In genomic region chr19:7312816-7313215, GRCh38 we compare ENCODE assay signal across 15 cellular contexts. TPM values are rescaled to one million over a fixed set of nuclear protein-coding genes. Genes with fewer than 3 reads are reported as not detected.
DNase-seq lines count a peak whose midpoint lies in the region; ATAC-seq, FAIRE-seq and TF ChIP-seq lines count a peak whose summit lies in the region.
"Had no signal": no experiment of that assay in that cellular context is flagged by ENCODE, and none has a peak within 500 bp of the region (broad histone marks: within the 10 kb centered on the region; RNA-seq: fewer than 3 reads in every experiment).

No MANE protein-coding gene starts in this region.

- no peak overlapping the region for H3K18ac ChIP-seq in IMR-90 (ENCODE audit: low read depth, low read length)

- H3K36me3 Mint-ChIP-seq in chondrocyte (ENCODE audit: low read depth): no peaks in the 10 kb centered on the region
- H3K36me3 Mint-ChIP-seq: CD4-positive, alpha-beta memory T cell had no signal

- no peak for TF ChIP-seq RAD21 in IMR-90 (IDR thresholded peaks at IDR 0.05; ENCODE audit: low read length)

- no peak overlapping the region for H3K4me2 ChIP-seq in IMR-90 (ENCODE audit: low read depth, low read length)
- H3K4me2 ChIP-seq: A549 had no signal

- peaks cover 4% of the 10 kb centered on the region for H3K27me3 Mint-ChIP-seq in chondrocyte (ENCODE audit: low read depth)

- TF ChIP-seq CTCF in IMR-90 (conservative IDR thresholded peaks at IDR 0.05; ENCODE audit: low read depth, low read length) (no peak), chondrocyte (IDR thresholded peaks at IDR 0.05) (no peak), upper lobe of right lung (IDR thresholded peaks at IDR 0.05) (no peak)

- BruUV-seq in IMR-90 (replicated peaks; lab: Mats Ljungman, UMichigan): no TSS peak

- FAIRE-seq in RCC 7860 (lab: Jason Lieb, UNC): no peak
- FAIRE-seq: A549, GM12878, GM18507 had no signal

- H3K27ac ChIP-seq in IMR-90 (ENCODE audit: insufficient read depth, low read length) (no peak overlapping the region), upper lobe of right lung (no peak overlapping the region)
- H3K27ac ChIP-seq: A549, C4-2B, GM23248 had no signal

- DNase-seq in IMR-90 (no peak), chondrocyte (ENCODE audit: low spot score) (peak; percentile 46), mesenteric fat pad (ENCODE audit: low spot score) (peak; percentile 83), upper lobe of right lung (peak; percentile 31), islet precursor cell (no peak), RCC 7860 (ENCODE audit: low spot score) (no peak)
- DNase-seq: BE2C; CD4-positive, alpha-beta memory T cell; DMS79; GM23248; H9 had no signal

- no peak overlapping the region for H3K4ac ChIP-seq in IMR-90 (ENCODE audit: low read depth, low read length)

- H3K36me3 ChIP-seq in IMR-90 (ENCODE audit: control insufficient read depth, insufficient read depth, low read length) (no peaks in the 10 kb centered on the region), upper lobe of right lung (no peaks in the 10 kb centered on the region)
- H3K36me3 ChIP-seq: BE2C had no signal

- no peak overlapping the region for H2BK5ac ChIP-seq in IMR-90 (ENCODE audit: low read depth, low read length, poor library complexity, severe bottlenecking)

- no peak overlapping the region for H2AK5ac ChIP-seq in IMR-90 (ENCODE audit: low read depth, low read length)

- H3K9me1 ChIP-seq in IMR-90 (ENCODE audit: insufficient read depth, low read length): no peaks in the 10 kb centered on the region

- no peaks in the 10 kb centered on the region for H3K4me1 ChIP-seq in IMR-90 (ENCODE audit: control insufficient read depth, insufficient read depth, low read length)
- no peaks in the 10 kb centered on the region for H3K4me1 ChIP-seq in upper lobe of right lung
- H3K4me1 ChIP-seq: A549, BE2C had no signal

- H4K91ac ChIP-seq in IMR-90 (ENCODE audit: insufficient read depth, low read depth, low read length): no peak overlapping the region

- H3K9ac ChIP-seq in IMR-90 (ENCODE audit: low read depth, low read length): no peak overlapping the region
- H3K9ac ChIP-seq: GM23248 had no signal

- in situ Hi-C loops in IMR-90 (cut with MboI; ENCODE audit: low sequenced_read_pairs): no loop called here

- H2BK120ac ChIP-seq in IMR-90 (ENCODE audit: low read depth, low read length): no peak overlapping the region

- POLR2A ChIA-PET in IMR-90 (lab: Charles Lee; ENCODE audit: unreplicated experiment): no interaction called here

- H3K14ac ChIP-seq in IMR-90 (replicated peaks; ENCODE audit: low read depth, low read length): no peak overlapping the region

- no peak overlapping the region for H4K8ac ChIP-seq in IMR-90 (ENCODE audit: low read depth in 2 of 2, low read length in 2 of 2)

- no peak overlapping the region for H2AFZ ChIP-seq in IMR-90 (replicated peaks; ENCODE audit: low read length, poor library complexity)
- H2AFZ ChIP-seq: GM23248 had no signal

- no peak for ATAC-seq in IMR-90 (ENCODE audit: low read depth)
- no peak for ATAC-seq in upper lobe of right lung
- ATAC-seq: A549, GM12878 had no signal

- H3K9me3 ChIP-seq in IMR-90 (ENCODE audit: control insufficient read depth, insufficient read depth, low read length): no peaks in the 10 kb centered on the region
- no peaks in the 10 kb centered on the region for H3K9me3 ChIP-seq in upper lobe of right lung
- H3K9me3 ChIP-seq: A549, BE2C had no signal

- dilution Hi-C loops in IMR-90 (cut with HindIII; ENCODE audit: low sequenced_read_pairs, unreplicated experiment): no loop called here

- peaks cover 3% of the 10 kb centered on the region for H3K9me3 Mint-ChIP-seq in chondrocyte (ENCODE audit: low read depth)

- no peaks in the 10 kb centered on the region for H3K4me1 Mint-ChIP-seq in chondrocyte (ENCODE audit: low read depth)
- H3K4me1 Mint-ChIP-seq: H9 had no signal

- WGBS in IMR-90 (ENCODE audit: extremely low coverage in 2 of 2, insufficient read length in 1 of 2), 2 experiments: 64% methylated on average over 6 of the region's 7 CpGs; no CpG with 5 or more reads in 1 of the 2 experiments

- no peak overlapping the region for H2BK15ac ChIP-seq in IMR-90 (ENCODE audit: low read depth, low read length)

- H3K27me3 ChIP-seq in IMR-90 (ENCODE audit: control insufficient read depth, insufficient read depth, low read length): no peaks in the 10 kb centered on the region
- no peaks in the 10 kb centered on the region for H3K27me3 ChIP-seq in upper lobe of right lung
- H3K27me3 ChIP-seq: BE2C had no signal

- no peak for TF ChIP-seq POLR2A in IMR-90 (IDR thresholded peaks at IDR 0.05; ENCODE audit: low read depth, low read length)

- intact Hi-C loops in IMR-90 (cut with micrococcal nuclease) (no loop called here), upper lobe of right lung (cut with DNase I) (no loop called here)

- H3K56ac ChIP-seq in IMR-90 (ENCODE audit: extremely low read depth, insufficient read depth, low read length): no peak overlapping the region

- H2AK9ac ChIP-seq in IMR-90 (replicated peaks; ENCODE audit: low read depth, low read length, poor library complexity): peak overlapping the region; percentile 55

- H4K5ac ChIP-seq in IMR-90 (ENCODE audit: low read depth, low read length): no peak overlapping the region

- H3K79me1 ChIP-seq in IMR-90 (ENCODE audit: low read depth in 1 of 2, low read length in 2 of 2): no peaks in the 10 kb centered on the region

- no peak overlapping the region for H3K23ac ChIP-seq in IMR-90 (ENCODE audit: low read depth, low read length)

- H3K4me3 ChIP-seq in IMR-90 (ENCODE audit: insufficient read depth, low read depth, low read length): no peak overlapping the region
- no peak overlapping the region for H3K4me3 ChIP-seq in upper lobe of right lung
- H3K4me3 ChIP-seq: A549, GM12878, GM23248 had no signal

- no peaks in the 10 kb centered on the region for H4K20me1 ChIP-seq in IMR-90 (ENCODE audit: insufficient read depth, low read length)

- H3K27ac Mint-ChIP-seq in chondrocyte (ENCODE audit: unreplicated experiment): no peak overlapping the region

- H2BK20ac ChIP-seq in IMR-90 (ENCODE audit: low read depth, low read length): no peak overlapping the region

- H3K4me3 Mint-ChIP-seq in chondrocyte (ENCODE audit: unreplicated experiment): no peak overlapping the region
- H3K4me3 Mint-ChIP-seq: CD4-positive, alpha-beta memory T cell; H9 had no signal

- CTCF ChIA-PET in IMR-90 (lab: Yijun Ruan, JAX): interaction anchor here (0.8 kb wide), 1 partner anchor 14 kb away, joined by 3 read pairs; no protein-coding TSS in a partner anchor

TF ChIP-seq in IMR-90, 13 proteins besides CTCF, POLR2A, EP300 and RAD21:
- TF ChIP-seq CHD1 (IDR thresholded peaks at IDR 0.05; ENCODE audit: low read depth, low read length) (no peak), ELK1 (IDR thresholded peaks at IDR 0.05; ENCODE audit: borderline replicate concordance, low read depth, low read length) (no peak), BHLHE40 (IDR thresholded peaks at IDR 0.05; ENCODE audit: low read depth, low read length) (no peak), MAFK (IDR thresholded peaks at IDR 0.05; ENCODE audit: low read depth, low read length) (no peak), RFX5 (IDR thresholded peaks at IDR 0.05; ENCODE audit: low read depth, low read length) (no peak), CEBPB (IDR thresholded peaks at IDR 0.05; ENCODE audit: low read depth, low read length) (no peak), USF2 (IDR thresholded peaks at IDR 0.05; ENCODE audit: low read depth, low read length) (no peak), MAZ (IDR thresholded peaks at IDR 0.05; ENCODE audit: borderline replicate concordance, low read depth, low read length) (no peak), MXI1 (IDR thresholded peaks at IDR 0.05; ENCODE audit: borderline replicate concordance, low read depth, low read length) (no peak), SMC3 (IDR thresholded peaks at IDR 0.05; ENCODE audit: low read depth, low read length) (no peak), FOS (IDR thresholded peaks at IDR 0.05; ENCODE audit: low read depth, low read length) (no peak), RCOR1 (IDR thresholded peaks at IDR 0.05; ENCODE audit: insufficient replicate concordance, low read length) (no peak), NFE2L2 (IDR thresholded peaks at IDR 0.05; ENCODE audit: low read depth, low read length) (no peak)

RNA-seq across cellular contexts. Expression of gene INSR, which starts 18.6 kb away (rescaled TPM):
- total RNA-seq in IMR-90 (2012; rRNA removed): 7.9 and 8.3 TPM in 2 replicates
- 2.7 and 2.8 TPM in 2 replicates for polyA plus RNA-seq in IMR-90 (2012; rRNA removed)
- polyA plus RNA-seq in IMR-90 (2012; cell fraction: cytosol; rRNA removed): 1.8 and 2.4 TPM in 2 replicates
- polyA plus RNA-seq in IMR-90 (2012; cell fraction: nucleus; rRNA removed; ENCODE audit: low replicate concordance): 4.6 and 6.0 TPM in 2 replicates
- 19.5 to 32.5 TPM (median 30.9 TPM) in 3 replicates for total RNA-seq in chondrocyte
- total RNA-seq in mesenteric fat pad: 75.5 TPM
- 37.5 TPM for total RNA-seq in upper lobe of right lung

RNA-seq across cellular contexts. Expression of gene ARHGEF18, which starts 35.9 kb away (rescaled TPM):
- 12.4 and 14.2 TPM in 2 replicates for total RNA-seq in IMR-90 (2012; rRNA removed)
- polyA plus RNA-seq in IMR-90 (2012; rRNA removed): 11.6 and 13.7 TPM in 2 replicates
- 10.0 and 12.8 TPM in 2 replicates for polyA plus RNA-seq in IMR-90 (2012; cell fraction: cytosol; rRNA removed)
- polyA plus RNA-seq in IMR-90 (2012; cell fraction: nucleus; rRNA removed; ENCODE audit: low replicate concordance): 26.8 and 39.1 TPM in 2 replicates
- 29.9 to 36.4 TPM (median 34.1 TPM) in 3 replicates for total RNA-seq in chondrocyte
- 18.4 TPM for total RNA-seq in mesenteric fat pad
- total RNA-seq in upper lobe of right lung: 50.4 TPM

Comparison
In these comparisons a context has a peak if more than half of its experiments do, and no peak if none do; other contexts are left out.
1. DNase-seq: peak in chondrocyte (single experiment), mesenteric fat pad (single experiment) and upper lobe of right lung (single experiment); none in IMR-90 (single experiment), islet precursor cell (single experiment) and RCC 7860 (single experiment).